In the genomic region with DNA sequence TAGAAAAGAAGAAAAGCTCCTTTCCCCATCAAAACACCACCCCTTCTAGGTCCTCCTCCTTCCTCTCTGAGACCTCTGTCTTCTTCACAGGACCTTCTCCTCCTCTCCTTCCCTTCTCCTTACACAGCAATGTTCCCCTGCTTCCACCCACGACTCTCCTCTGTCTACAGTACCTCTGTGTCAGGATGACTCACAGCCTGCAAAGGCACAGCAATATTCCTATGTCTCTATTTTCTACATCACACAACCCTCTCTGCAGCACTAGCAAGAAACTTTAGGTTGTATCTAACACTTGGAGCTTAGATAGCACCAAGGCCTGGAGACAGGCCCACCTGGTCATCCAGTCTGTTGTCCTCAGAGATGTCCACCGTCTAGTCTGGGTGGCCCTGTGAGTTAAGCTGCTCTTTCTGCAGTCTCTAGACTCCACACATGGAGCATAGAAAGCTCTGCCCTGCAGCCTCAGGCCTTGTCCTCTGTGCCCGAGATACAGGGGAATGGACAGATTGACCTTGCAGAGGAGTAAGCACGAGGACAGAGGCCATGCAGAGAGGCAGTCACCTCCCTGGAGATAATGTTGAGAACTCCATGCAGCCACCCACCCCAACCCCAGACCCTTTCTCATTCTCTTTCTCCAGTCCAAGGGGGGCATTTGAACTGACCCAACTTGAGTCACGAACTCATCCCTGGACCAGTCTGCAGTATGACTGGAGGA, we compare ENCODE assay signal across 8 cellular contexts.
DNase-seq lines count a peak whose midpoint lies in the region; ATAC-seq lines count a peak whose summit lies in the region.

No MANE protein-coding gene starts in this region.

- no peak for ATAC-seq in GM19397 (IDR thresholded peaks at IDR 0.05; ENCODE audit: unreplicated experiment)

- DNase-seq in A172 (ENCODE audit: low spot score) (peak; percentile 26), HCEC 1CT (peak; percentile 54), amniotic epithelial cell (ENCODE audit: low read depth) (peak; percentile 49), kidney tubule cell (ENCODE audit: low spot score) (peak; percentile 62), ecto neural progenitor cell (ENCODE audit: low spot score) (no peak), COLO668 (lab: John Stamatoyannopoulos, UW; ENCODE audit: unreplicated experiment) (no peak)
- DNase-seq in stimulated activated CD8-positive, alpha-beta memory T cell treated with anti-CD3 and anti-CD28 coated beads, Interleukin-4, amount 100 ng/mL, for 48 hours, result no peak

Comparison
In these comparisons a context has a peak if more than half of its experiments do, and no peak if none do; other contexts are left out.
1. DNase-seq: peak in A172 (single experiment), HCEC 1CT (single experiment), amniotic epithelial cell (single experiment) and kidney tubule cell (single experiment); none in stimulated activated CD8-positive, alpha-beta memory T cell treated with anti-CD3 and anti-CD28 coated beads, Interleukin-4, amount 100 ng/mL, for 48 hours (single experiment), ecto neural progenitor cell (single experiment) and COLO668 (single experiment).